Comparison of ENCODE assay signal across 1 cellular context in genomic region chr10:26334232-26334931, GRCh38.
TF ChIP-seq lines count a peak whose summit lies in the region.

No MANE protein-coding gene starts in this region.

TF ChIP-seq in HepG2, 621 proteins besides CTCF, POLR2A, EP300 and RAD21 (continued from another document):
- TF ChIP-seq, protein P1, sequence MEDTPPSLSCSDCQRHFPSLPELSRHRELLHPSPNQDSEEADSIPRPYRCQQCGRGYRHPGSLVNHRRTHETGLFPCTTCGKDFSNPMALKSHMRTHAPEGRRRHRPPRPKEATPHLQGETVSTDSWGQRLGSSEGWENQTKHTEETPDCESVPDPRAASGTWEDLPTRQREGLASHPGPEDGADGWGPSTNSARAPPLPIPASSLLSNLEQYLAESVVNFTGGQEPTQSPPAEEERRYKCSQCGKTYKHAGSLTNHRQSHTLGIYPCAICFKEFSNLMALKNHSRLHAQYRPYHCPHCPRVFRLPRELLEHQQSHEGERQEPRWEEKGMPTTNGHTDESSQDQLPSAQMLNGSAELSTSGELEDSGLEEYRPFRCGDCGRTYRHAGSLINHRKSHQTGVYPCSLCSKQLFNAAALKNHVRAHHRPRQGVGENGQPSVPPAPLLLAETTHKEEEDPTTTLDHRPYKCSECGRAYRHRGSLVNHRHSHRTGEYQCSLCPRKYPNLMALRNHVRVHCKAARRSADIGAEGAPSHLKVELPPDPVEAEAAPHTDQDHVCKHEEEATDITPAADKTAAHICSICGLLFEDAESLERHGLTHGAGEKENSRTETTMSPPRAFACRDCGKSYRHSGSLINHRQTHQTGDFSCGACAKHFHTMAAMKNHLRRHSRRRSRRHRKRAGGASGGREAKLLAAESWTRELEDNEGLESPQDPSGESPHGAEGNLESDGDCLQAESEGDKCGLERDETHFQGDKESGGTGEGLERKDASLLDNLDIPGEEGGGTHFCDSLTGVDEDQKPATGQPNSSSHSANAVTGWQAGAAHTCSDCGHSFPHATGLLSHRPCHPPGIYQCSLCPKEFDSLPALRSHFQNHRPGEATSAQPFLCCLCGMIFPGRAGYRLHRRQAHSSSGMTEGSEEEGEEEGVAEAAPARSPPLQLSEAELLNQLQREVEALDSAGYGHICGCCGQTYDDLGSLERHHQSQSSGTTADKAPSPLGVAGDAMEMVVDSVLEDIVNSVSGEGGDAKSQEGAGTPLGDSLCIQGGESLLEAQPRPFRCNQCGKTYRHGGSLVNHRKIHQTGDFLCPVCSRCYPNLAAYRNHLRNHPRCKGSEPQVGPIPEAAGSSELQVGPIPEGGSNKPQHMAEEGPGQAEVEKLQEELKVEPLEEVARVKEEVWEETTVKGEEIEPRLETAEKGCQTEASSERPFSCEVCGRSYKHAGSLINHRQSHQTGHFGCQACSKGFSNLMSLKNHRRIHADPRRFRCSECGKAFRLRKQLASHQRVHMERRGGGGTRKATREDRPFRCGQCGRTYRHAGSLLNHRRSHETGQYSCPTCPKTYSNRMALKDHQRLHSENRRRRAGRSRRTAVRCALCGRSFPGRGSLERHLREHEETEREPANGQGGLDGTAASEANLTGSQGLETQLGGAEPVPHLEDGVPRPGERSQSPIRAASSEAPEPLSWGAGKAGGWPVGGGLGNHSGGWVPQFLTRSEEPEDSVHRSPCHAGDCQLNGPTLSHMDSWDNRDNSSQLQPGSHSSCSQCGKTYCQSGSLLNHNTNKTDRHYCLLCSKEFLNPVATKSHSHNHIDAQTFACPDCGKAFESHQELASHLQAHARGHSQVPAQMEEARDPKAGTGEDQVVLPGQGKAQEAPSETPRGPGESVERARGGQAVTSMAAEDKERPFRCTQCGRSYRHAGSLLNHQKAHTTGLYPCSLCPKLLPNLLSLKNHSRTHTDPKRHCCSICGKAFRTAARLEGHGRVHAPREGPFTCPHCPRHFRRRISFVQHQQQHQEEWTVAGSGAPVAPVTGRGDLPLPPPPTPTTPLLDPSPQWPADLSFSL (CRISPR knock-in tag; IDR thresholded peaks at IDR 0.05): no peak
- TF ChIP-seq ZNF749 (CRISPR knock-in tag; IDR thresholded peaks at IDR 0.05; ENCODE audit: borderline replicate concordance): no peak
- TF ChIP-seq ELF1 (CRISPR knock-in tag; IDR thresholded peaks at IDR 0.05): no peak
- no peak for TF ChIP-seq ZNF572 (CRISPR knock-in tag; IDR thresholded peaks at IDR 0.05)
- TF ChIP-seq, protein P2, sequence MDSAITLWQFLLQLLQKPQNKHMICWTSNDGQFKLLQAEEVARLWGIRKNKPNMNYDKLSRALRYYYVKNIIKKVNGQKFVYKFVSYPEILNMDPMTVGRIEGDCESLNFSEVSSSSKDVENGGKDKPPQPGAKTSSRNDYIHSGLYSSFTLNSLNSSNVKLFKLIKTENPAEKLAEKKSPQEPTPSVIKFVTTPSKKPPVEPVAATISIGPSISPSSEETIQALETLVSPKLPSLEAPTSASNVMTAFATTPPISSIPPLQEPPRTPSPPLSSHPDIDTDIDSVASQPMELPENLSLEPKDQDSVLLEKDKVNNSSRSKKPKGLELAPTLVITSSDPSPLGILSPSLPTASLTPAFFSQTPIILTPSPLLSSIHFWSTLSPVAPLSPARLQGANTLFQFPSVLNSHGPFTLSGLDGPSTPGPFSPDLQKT (CRISPR knock-in tag; IDR thresholded peaks at IDR 0.05; ENCODE audit: borderline replicate concordance): no peak
- no peak for TF ChIP-seq PBX3 (CRISPR knock-in tag; IDR thresholded peaks at IDR 0.05; ENCODE audit: borderline replicate concordance)
- no peak for TF ChIP-seq ELF3 (CRISPR knock-in tag; IDR thresholded peaks at IDR 0.05)
- no peak for TF ChIP-seq NR2F6 (IDR thresholded peaks at IDR 0.05)
- TF ChIP-seq NR2F6 (CRISPR knock-in tag; IDR thresholded peaks at IDR 0.05): no peak
- TF ChIP-seq RFXANK (CRISPR knock-in tag; IDR thresholded peaks at IDR 0.05): no peak
- no peak for TF ChIP-seq IKZF5 (CRISPR knock-in tag; IDR thresholded peaks at IDR 0.05)
